Comparison of ENCODE assay signal across 8 cellular contexts in the genomic region with DNA sequence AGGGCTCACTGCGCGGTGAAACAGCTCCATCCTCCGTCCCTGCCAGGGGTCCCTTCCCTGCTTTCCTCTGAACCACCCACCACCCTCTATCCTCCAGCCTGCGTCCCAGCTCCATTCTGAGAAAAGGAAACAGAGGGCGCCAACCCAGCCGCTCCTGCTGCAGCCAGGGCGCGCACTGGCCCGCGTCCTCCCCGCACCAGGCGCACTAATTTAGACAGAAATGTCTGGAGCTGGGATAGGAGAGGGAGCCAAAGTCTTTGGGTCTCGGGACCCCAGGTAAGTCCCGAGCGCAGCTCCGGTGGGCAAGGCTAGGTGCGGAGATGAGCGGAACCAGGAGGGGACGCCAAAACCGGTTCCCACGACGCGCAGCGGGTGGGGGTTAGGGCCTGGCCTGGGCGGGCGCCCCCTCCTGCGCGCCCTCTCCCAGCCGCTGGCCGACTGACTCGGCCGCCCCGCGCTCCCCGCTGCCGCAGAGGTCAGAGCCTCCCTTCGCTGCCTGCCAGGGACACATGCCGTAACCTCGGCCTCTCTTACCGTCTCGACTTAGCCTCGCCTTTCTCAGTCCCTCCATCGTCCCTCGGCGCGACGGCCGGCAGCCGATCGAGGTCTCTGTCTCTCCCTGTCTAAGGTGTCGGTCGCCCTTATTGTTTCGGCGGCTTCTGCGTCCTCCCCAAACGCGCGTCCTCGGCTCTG. TPM values are rescaled to one million over a fixed set of nuclear protein-coding genes. Genes with fewer than 3 reads are reported as not detected.
A peak's percentile ranks its signal among the peaks of the same experiment; 100 is the strongest.
DNase-seq lines count a peak whose midpoint lies in the region; FAIRE-seq and TF ChIP-seq lines count a peak whose summit lies in the region.

No MANE protein-coding gene starts in this region.

- H4K20me1 ChIP-seq in astrocyte (ENCODE audit: insufficient read depth, low read length), result peaks cover 46% of the 10 kb centered on the region

- peak; percentile 33 for DNase-seq in AG20443 (ENCODE audit: low spot score)
- DNase-seq in HFF-Myc (ENCODE audit: extremely low read depth, low read depth), result no peak
- DNase-seq in astrocyte (ENCODE audit: low read depth), result peak; percentile 39
- peak; percentile 37 for DNase-seq in iPS-NIHi7 (ENCODE audit: extremely low spot score)
- no peak for DNase-seq in DMS153 (lab: John Stamatoyannopoulos, UW)
- no peak for DNase-seq in NCI-H128 (lab: John Stamatoyannopoulos, UW; ENCODE audit: unreplicated experiment)
- DNase-seq in cerebellum (ENCODE audit: low spot score), result no peak

- H3K4me3 Mint-ChIP-seq in astrocyte (ENCODE audit: unreplicated experiment), result peak overlapping the region; percentile 91

- H3K4me3 ChIP-seq in HFF-Myc (replicated peaks; ENCODE audit: low read depth, low read length) (peak overlapping the region; percentile 68), astrocyte (ENCODE audit: insufficient read depth, low read depth, low read length) (peak overlapping the region; percentile 92), skeletal muscle tissue (ENCODE audit: low read length in 3 of 3) (peak overlapping the region; percentile 57 to 62 (median 61))

- H3K36me3 Mint-ChIP-seq in astrocyte (ENCODE audit: low read depth, unreplicated experiment), result no peaks in the 10 kb centered on the region

- H3K27ac Mint-ChIP-seq in astrocyte (ENCODE audit: unreplicated experiment), result peak overlapping the region; percentile 75

- peaks cover 23% of the 10 kb centered on the region for H3K27me3 Mint-ChIP-seq in astrocyte (ENCODE audit: low read depth, unreplicated experiment)

- H3K9me3 ChIP-seq in astrocyte (ENCODE audit: insufficient read depth, low read depth, low read length) (no peaks in the 10 kb centered on the region), skeletal muscle tissue (ENCODE audit: control insufficient read depth in 3 of 3, low read length in 3 of 3) (no peaks in the 10 kb centered on the region)

- H3K79me2 ChIP-seq in astrocyte (ENCODE audit: insufficient read depth, low read length), result peaks cover 26% of the 10 kb centered on the region

- H3K4me1 ChIP-seq in astrocyte (ENCODE audit: insufficient read depth, low read length) (peaks cover 23% of the 10 kb centered on the region), skeletal muscle tissue (ENCODE audit: control insufficient read depth in 3 of 3, insufficient read depth in 3 of 3, low read length in 3 of 3) (peaks cover 13 to 26% (median 21%) of the 10 kb centered on the region in 3 donors)

- H3K4me2 ChIP-seq in astrocyte (ENCODE audit: low read length), result peak overlapping the region; percentile 100

- H3K36me3 ChIP-seq in astrocyte (ENCODE audit: insufficient read depth, low read length) (no peaks in the 10 kb centered on the region), skeletal muscle tissue (ENCODE audit: control insufficient read depth in 3 of 3, insufficient read depth in 3 of 3, low read length in 3 of 3) (no peaks in the 10 kb centered on the region)

- H3K9me3 Mint-ChIP-seq in astrocyte (ENCODE audit: unreplicated experiment), result no peaks in the 10 kb centered on the region

- peaks cover 30% of the 10 kb centered on the region for H3K4me1 Mint-ChIP-seq in astrocyte (ENCODE audit: low read depth, unreplicated experiment)

- no peaks in the 10 kb centered on the region for H3K27me3 ChIP-seq in astrocyte (ENCODE audit: insufficient read depth, low read length)
- H3K27me3 ChIP-seq in skeletal muscle tissue (ENCODE audit: control insufficient read depth in 3 of 3, insufficient read depth in 3 of 3, low read length in 3 of 3), result peaks cover 31 to 61% (median 58%) of the 10 kb centered on the region in 3 donors

- H3K9ac ChIP-seq in astrocyte (ENCODE audit: low read length) (peak overlapping the region; percentile 95), skeletal muscle tissue (ENCODE audit: low read depth in 1 of 3, low read length in 3 of 3) (peak overlapping the region in 2 of 3 donors; percentile 2 to 68)

- TF ChIP-seq CTCF in HFF-Myc (IDR thresholded peaks at IDR 0.05; ENCODE audit: low read depth, low read length, missing control alignments) (peak; percentile 13), astrocyte (IDR thresholded peaks at IDR 0.05; ENCODE audit: insufficient read depth, low read depth, low read length) (no peak)

- FAIRE-seq in astrocyte (lab: Jason Lieb, UNC), result no peak

- peak overlapping the region; percentile 45 for H3K27ac ChIP-seq in astrocyte (ENCODE audit: low read depth, low read length)
- H3K27ac ChIP-seq in skeletal muscle tissue (ENCODE audit: low read depth, low read length), result no peak overlapping the region

- peak overlapping the region; percentile 69 for H2AFZ ChIP-seq in astrocyte (ENCODE audit: low read depth, low read length)

RNA-seq across cellular contexts. Expression of a gene that starts 2.0 kb away (rescaled TPM):
- 17.5 and 18.9 TPM in 2 replicates for total RNA-seq in astrocyte
- 0.52 TPM for total RNA-seq in skeletal muscle tissue
- total RNA-seq in cerebellum, result 26.5 TPM

RNA-seq across cellular contexts. Expression of a gene that starts 24.0 kb away (rescaled TPM):
- total RNA-seq in astrocyte (30.1 and 32.5 TPM in 2 replicates), skeletal muscle tissue (15.1 TPM), cerebellum (10.3 TPM)

Comparison
In these comparisons a context has a peak if more than half of its experiments do, and no peak if none do; other contexts are left out.
1. DNase-seq: peak in AG20443 (single experiment), astrocyte (single experiment) and iPS-NIHi7 (single experiment); none in HFF-Myc (single experiment), DMS153 (single experiment), NCI-H128 (single experiment) and cerebellum (single experiment).
2. RNA of a gene that starts 2.0 kb away (total RNA-seq): 26.5 TPM in cerebellum (single experiment) and 17.5 to 18.9 TPM in astrocyte; 0.52 TPM in skeletal muscle tissue (single experiment); every median in the first group is over 10 times any median in the second.
3. Peak in every context shown above with its lines, with median percentiles within 50 percentile points of each other: H3K4me3 ChIP-seq.